Comparison of ENCODE assay signal across 16 cellular contexts in the genomic region with DNA sequence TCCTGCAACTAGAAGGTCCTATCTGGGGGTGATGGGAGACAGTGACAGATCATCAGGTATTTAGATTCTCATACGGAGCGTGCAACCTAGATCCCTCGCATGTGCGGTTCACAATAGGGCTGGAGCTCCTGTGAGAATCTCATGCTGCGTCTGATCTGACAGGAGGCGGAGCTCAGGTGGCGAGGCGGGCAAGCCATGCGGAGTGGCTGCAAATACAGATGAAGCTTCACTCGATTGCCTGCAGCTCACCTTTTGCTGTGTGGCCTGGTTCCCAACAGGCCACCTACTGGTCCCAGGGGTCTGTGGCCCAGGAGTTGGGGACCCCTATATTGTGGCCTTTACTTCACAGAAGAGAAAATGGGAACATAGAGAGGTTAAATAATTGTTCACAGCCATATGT.
DNase-seq lines count a peak whose midpoint lies in the region; ATAC-seq and TF ChIP-seq lines count a peak whose summit lies in the region.
"Had no signal": no experiment of that assay in that cellular context is flagged by ENCODE, and none has a peak within 500 bp of the region (broad histone marks: within the 10 kb centered on the region; RNA-seq: fewer than 3 reads in every experiment).

No MANE protein-coding gene starts in this region.

- H3K27ac ChIP-seq in mesendoderm (ENCODE audit: low read depth, low read length): no peak overlapping the region
- H3K27ac ChIP-seq in spleen: no peak overlapping the region
- no peak overlapping the region for H3K27ac ChIP-seq in gastrocnemius medialis
- no peak overlapping the region for H3K27ac ChIP-seq in caudate nucleus (ENCODE audit: low read depth, low read length)
- H3K27ac ChIP-seq: BLaER1 had no signal

- H2BK15ac ChIP-seq in mesendoderm (replicated peaks; ENCODE audit: low read depth): no peak overlapping the region

- ATAC-seq in WTC11 (peak; percentile 51), gastrocnemius medialis (no peak)
- ATAC-seq: HCT116 had no signal

- no peak overlapping the region for H2AK5ac ChIP-seq in mesendoderm (ENCODE audit: low read length)

- H3K27me3 Mint-ChIP-seq in WTC11 (ENCODE audit: low read depth): no peaks in the 10 kb centered on the region

- H3K36me3 ChIP-seq in mesendoderm (ENCODE audit: control insufficient read depth, insufficient read depth, low read length) (no peaks in the 10 kb centered on the region), spleen (no peaks in the 10 kb centered on the region), gastrocnemius medialis (no peaks in the 10 kb centered on the region)
- H3K36me3 ChIP-seq: BLaER1 had no signal

- no peak overlapping the region for H2BK5ac ChIP-seq in mesendoderm (ENCODE audit: low read length)

- H3K79me1 ChIP-seq in mesendoderm (ENCODE audit: low read length): no peaks in the 10 kb centered on the region

- no peaks in the 10 kb centered on the region for H3K4me1 ChIP-seq in mesendoderm (ENCODE audit: control insufficient read depth, low read depth, low read length)
- peaks cover 0 to under 1% (median 0%) of the 10 kb centered on the region in 6 donors for H3K4me1 ChIP-seq in spleen
- H3K4me1 ChIP-seq in gastrocnemius medialis: no peaks in the 10 kb centered on the region
- H3K4me1 ChIP-seq: Caco-2 had no signal

- DNase-seq in activated effector memory CD4-positive, alpha-beta T cell treated with anti-CD3 and anti-CD28 coated beads, Interleukin-2, amount 50 U/mL, for 16 hours: peak; percentile 38
- DNase-seq in activated effector memory CD4-positive, alpha-beta T cell treated with Interleukin-2 at 50 U/mL for 16 hours: no peak
- DNase-seq in WTC11 (ENCODE audit: low spot score) (peak; percentile 39), mesendoderm (peak; percentile 25), spleen (peak; percentile 45), gastrocnemius medialis (no peak), SW480 (ENCODE audit: low spot score) (no peak), caudate nucleus (lab: John Stamatoyannopoulos, UW) (no peak)
- DNase-seq: 8988T; AML-193; CD8-positive, alpha-beta memory T cell; DND-41; GDM1 had no signal

- H3K4me1 Mint-ChIP-seq in WTC11: peaks cover 4% of the 10 kb centered on the region
- H3K4me1 Mint-ChIP-seq: CD8-positive, alpha-beta memory T cell had no signal

- H3K36me3 Mint-ChIP-seq in WTC11: no peaks in the 10 kb centered on the region
- H3K36me3 Mint-ChIP-seq: CD8-positive, alpha-beta memory T cell had no signal

- no peak overlapping the region for H3K4me3 Mint-ChIP-seq in WTC11
- H3K4me3 Mint-ChIP-seq: CD8-positive, alpha-beta memory T cell had no signal

- intact Hi-C loops in spleen (cut with DNase I; ENCODE audit: low total_unique reads): no loop called here
- intact Hi-C loops in gastrocnemius medialis (cut with DNase I; ENCODE audit: low total_unique reads): no loop called here

- H3K9me3 ChIP-seq in spleen (no peaks in the 10 kb centered on the region), gastrocnemius medialis (no peaks in the 10 kb centered on the region)
- H3K9me3 ChIP-seq: BLaER1 had no signal

- peaks cover 10% of the 10 kb centered on the region for H3K9me3 Mint-ChIP-seq in WTC11
- H3K9me3 Mint-ChIP-seq: CD8-positive, alpha-beta memory T cell had no signal

- no peak overlapping the region for H3K27ac Mint-ChIP-seq in WTC11

- TF ChIP-seq CTCF in WTC11 (IDR thresholded peaks at IDR 0.05): no peak
- no peak for TF ChIP-seq CTCF in spleen (IDR thresholded peaks at IDR 0.05 in 8 of 11, conservative IDR thresholded peaks at IDR 0.05 in 3 of 11)
- no peak for TF ChIP-seq CTCF in gastrocnemius medialis (IDR thresholded peaks at IDR 0.05 in 4 of 5, conservative IDR thresholded peaks at IDR 0.05 in 1 of 5)

- in situ Hi-C loops in gastrocnemius medialis (cut with MboI; ENCODE audit: low sequenced_read_pairs in 4 of 4): no loop called here

- TF ChIP-seq POLR2A in spleen (IDR thresholded peaks at IDR 0.05) (no peak), gastrocnemius medialis (IDR thresholded peaks at IDR 0.05) (no peak)

- no peak overlapping the region for H3K23ac ChIP-seq in mesendoderm (ENCODE audit: low read length)

- no CpG with 5 or more reads among the region's 10 CpGs for WGBS in mesendoderm (ENCODE audit: extremely low coverage, insufficient coverage, low lambda C conversion rate)
- WGBS in spleen, 5 donors: 82 to 96% (median 88%) methylated on average over 10 of the region's 10 CpGs

- H2BK120ac ChIP-seq in mesendoderm (ENCODE audit: low read depth, low read length): no peak overlapping the region

- no peak overlapping the region for H3K4me2 ChIP-seq in mesendoderm (ENCODE audit: low read length)
- H3K4me2 ChIP-seq: BLaER1 had no signal

- H3K9ac ChIP-seq in mesendoderm (ENCODE audit: low read length): no peak overlapping the region
- H3K9ac ChIP-seq: BLaER1 had no signal

- no peak overlapping the region for H3K56ac ChIP-seq in mesendoderm (ENCODE audit: low read length)

- H3K18ac ChIP-seq in mesendoderm (ENCODE audit: low read length): no peak overlapping the region

- POLR2A ChIA-PET in WTC11 (lab: Charles Lee): no interaction called here

- H3K79me2 ChIP-seq in mesendoderm (ENCODE audit: control insufficient read depth, insufficient read depth, low read length): no peaks in the 10 kb centered on the region

- H3K4ac ChIP-seq in mesendoderm (ENCODE audit: low read depth, low read length): no peak overlapping the region

- H4K5ac ChIP-seq in mesendoderm (ENCODE audit: low read length): no peak overlapping the region

- no peak overlapping the region for H3K4me3 ChIP-seq in mesendoderm (ENCODE audit: low read length)
- H3K4me3 ChIP-seq in spleen: no peak overlapping the region
- H3K4me3 ChIP-seq in gastrocnemius medialis: no peak overlapping the region
- H3K4me3 ChIP-seq: BLaER1 had no signal

- H4K8ac ChIP-seq in mesendoderm (ENCODE audit: low read depth, low read length): no peak overlapping the region

- H3K27me3 ChIP-seq in mesendoderm (ENCODE audit: insufficient read depth, low read length, poor library complexity): no peaks in the 10 kb centered on the region
- peaks cover 0 to 26% (median 4%) of the 10 kb centered on the region in 7 donors for H3K27me3 ChIP-seq in spleen (replicated peaks in 1 of 7)
- peaks cover 9 to 26% (median 20%) of the 10 kb centered on the region in 3 donors for H3K27me3 ChIP-seq in gastrocnemius medialis
- H3K27me3 ChIP-seq: BLaER1 had no signal

- CTCF ChIA-PET in WTC11 (lab: Charles Lee): interaction anchor here (0.8 to 1.6 kb wide), 5 partner anchors 26 to 419 kb away, joined by 3 to 6 read pairs (median 4); no protein-coding TSS in a partner anchor

TF ChIP-seq in WTC11, 78 proteins besides CTCF, POLR2A, EP300 and RAD21:
- TF ChIP-seq, protein P1, sequence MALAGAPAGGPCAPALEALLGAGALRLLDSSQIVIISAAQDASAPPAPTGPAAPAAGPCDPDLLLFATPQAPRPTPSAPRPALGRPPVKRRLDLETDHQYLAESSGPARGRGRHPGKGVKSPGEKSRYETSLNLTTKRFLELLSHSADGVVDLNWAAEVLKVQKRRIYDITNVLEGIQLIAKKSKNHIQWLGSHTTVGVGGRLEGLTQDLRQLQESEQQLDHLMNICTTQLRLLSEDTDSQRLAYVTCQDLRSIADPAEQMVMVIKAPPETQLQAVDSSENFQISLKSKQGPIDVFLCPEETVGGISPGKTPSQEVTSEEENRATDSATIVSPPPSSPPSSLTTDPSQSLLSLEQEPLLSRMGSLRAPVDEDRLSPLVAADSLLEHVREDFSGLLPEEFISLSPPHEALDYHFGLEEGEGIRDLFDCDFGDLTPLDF (CRISPR knock-in tag; IDR thresholded peaks at IDR 0.05): no peak
- TF ChIP-seq TEAD1 (CRISPR knock-in tag; IDR thresholded peaks at IDR 0.05) (no peak), MXD4 (CRISPR knock-in tag; IDR thresholded peaks at IDR 0.05; ENCODE audit: borderline replicate concordance) (no peak)
- TF ChIP-seq, protein P2, sequence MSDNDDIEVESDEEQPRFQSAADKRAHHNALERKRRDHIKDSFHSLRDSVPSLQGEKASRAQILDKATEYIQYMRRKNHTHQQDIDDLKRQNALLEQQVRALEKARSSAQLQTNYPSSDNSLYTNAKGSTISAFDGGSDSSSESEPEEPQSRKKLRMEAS (CRISPR knock-in tag; IDR thresholded peaks at IDR 0.05): peak; percentile 50; the same call in 1 of the 2 replicates

Comparison
In these comparisons a context has a peak if more than half of its experiments do, and no peak if none do; other contexts are left out.
1. DNase-seq: peak in activated effector memory CD4-positive, alpha-beta T cell treated with anti-CD3 and anti-CD28 coated beads, Interleukin-2, amount 50 U/mL, for 16 hours (single experiment), WTC11 (single experiment), mesendoderm (single experiment) and spleen (single experiment); none in activated effector memory CD4-positive, alpha-beta T cell treated with Interleukin-2 at 50 U/mL for 16 hours (single experiment), gastrocnemius medialis (0 of 2), SW480 (single experiment) and caudate nucleus (0 of 61).